23 cellular contexts compared by ENCODE assay signal in the genomic region with DNA sequence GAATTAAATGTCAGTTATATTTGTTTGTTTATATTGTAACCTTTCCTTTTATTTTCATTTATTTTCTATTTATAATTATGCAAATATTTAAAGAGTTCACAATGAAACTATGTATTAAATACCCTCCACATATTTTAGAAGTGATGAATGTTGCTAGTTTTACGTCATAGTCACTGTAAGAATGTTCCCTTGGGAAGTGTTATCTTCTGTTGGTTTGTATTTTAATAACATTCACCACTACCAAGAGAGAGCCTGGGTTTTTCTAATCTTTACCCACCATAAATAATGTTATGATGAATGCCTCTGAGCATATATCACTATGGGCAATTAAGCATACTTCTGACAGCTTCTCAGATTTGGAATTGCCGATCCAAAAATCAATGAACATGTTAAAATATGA.
A peak's percentile ranks its signal among the peaks of the same experiment; 100 is the strongest.
DNase-seq lines count a peak whose midpoint lies in the region; TF ChIP-seq lines count a peak whose summit lies in the region.
"Had no signal": no experiment of that assay in that cellular context is flagged by ENCODE, and none has a peak within 500 bp of the region (broad histone marks: within the 10 kb centered on the region; RNA-seq: fewer than 3 reads in every experiment).

No MANE protein-coding gene starts in this region.

- H3K4me3 ChIP-seq in AG09309 (ENCODE audit: control insufficient read depth, low read depth, low read length) (no peak overlapping the region), HEK293 (ENCODE audit: low read depth, low read length) (no peak overlapping the region), choroid plexus epithelial cell (ENCODE audit: low read depth, low read length) (no peak overlapping the region), mesenchymal stem cell (ENCODE audit: insufficient read depth in 1 of 2, low read depth in 1 of 2, low read length in 2 of 2) (no peak overlapping the region)
- H3K4me3 ChIP-seq: BLaER1 treated with 17β-estradiol and CSF1 and Interleukin-3, amounts not matched to agents 10 nM and 100 nM; lung; PC-9; SK-N-MC; uterus had no signal

- intact Hi-C loops in Calu3 (cut with micrococcal nuclease; ENCODE audit: unreplicated experiment) (no loop called here), head of caudate nucleus (cut with DNase I) (no loop called here)

- H3K9me3 ChIP-seq in HEK293 (ENCODE audit: control insufficient read depth, insufficient read depth, low read depth, low read length) (no peaks in the 10 kb centered on the region), mesenchymal stem cell (ENCODE audit: control insufficient read depth, low read length) (no peaks in the 10 kb centered on the region)
- H3K9me3 ChIP-seq: uterus had no signal

- no peak overlapping the region for H4K91ac ChIP-seq in mesenchymal stem cell (ENCODE audit: low read length)

- no peaks in the 10 kb centered on the region for H3K9me3 Mint-ChIP-seq in activated CD4-positive, alpha-beta memory T cell treated with anti-CD3 and anti-CD28 coated beads, Interleukin-2, amount 10 ng/mL, durations not matched to agents 7 days and 5 days
- no peaks in the 10 kb centered on the region for H3K9me3 Mint-ChIP-seq in Calu3 (ENCODE audit: low read depth, unreplicated experiment)
- H3K9me3 Mint-ChIP-seq: dendritic cell treated with granulocyte-macrophage colony-stimulating factor and Interleukin-4, amounts not matched to agents 40 ng/mL and 50 ng/mL, for 4 days had no signal

- H3K27ac ChIP-seq in HEK293 (ENCODE audit: extremely low read depth, low read depth, low read length), result no peak overlapping the region
- H3K27ac ChIP-seq in mesenchymal stem cell (ENCODE audit: low read length, poor library complexity, severe bottlenecking), result no peak overlapping the region
- H3K27ac ChIP-seq: BLaER1 treated with 17β-estradiol and CSF1 and Interleukin-3, amounts not matched to agents 10 nM and 100 nM; parathyroid adenoma; PC-9; SK-N-MC; uterus had no signal

- no peak overlapping the region for H3K4me3 Mint-ChIP-seq in activated CD4-positive, alpha-beta memory T cell treated with anti-CD3 and anti-CD28 coated beads, Interleukin-2, amount 10 ng/mL, durations not matched to agents 7 days and 5 days
- no peak overlapping the region for H3K4me3 Mint-ChIP-seq in Calu3 (ENCODE audit: low read depth, unreplicated experiment)
- H3K4me3 Mint-ChIP-seq: dendritic cell treated with granulocyte-macrophage colony-stimulating factor and Interleukin-4, amounts not matched to agents 40 ng/mL and 50 ng/mL, for 4 days had no signal

- H3K36me3 Mint-ChIP-seq in activated CD4-positive, alpha-beta memory T cell treated with anti-CD3 and anti-CD28 coated beads, Interleukin-2, amount 10 ng/mL, durations not matched to agents 7 days and 5 days (ENCODE audit: low read depth), result no peaks in the 10 kb centered on the region
- H3K36me3 Mint-ChIP-seq in Calu3 (ENCODE audit: insufficient read depth, unreplicated experiment), result no peaks in the 10 kb centered on the region

- H3K36me3 ChIP-seq in HEK293 (ENCODE audit: control insufficient read depth in 2 of 2, insufficient read depth in 1 of 2, low read length in 2 of 2), result no peaks in the 10 kb centered on the region
- no peaks in the 10 kb centered on the region for H3K36me3 ChIP-seq in mesenchymal stem cell (ENCODE audit: control insufficient read depth in 1 of 2, insufficient read depth in 2 of 2, low read depth in 1 of 2, low read length in 2 of 2)
- H3K36me3 ChIP-seq: BLaER1 treated with 17β-estradiol and CSF1 and Interleukin-3, amounts not matched to agents 10 nM and 100 nM; uterus had no signal

- no peak overlapping the region for H3K14ac ChIP-seq in mesenchymal stem cell (ENCODE audit: low read length in 2 of 2)

- 53% methylated on average over 1 of the region's 2 CpGs for WGBS in mesenchymal stem cell

- peaks cover 64% of the 10 kb centered on the region for H3K27me3 Mint-ChIP-seq in activated CD4-positive, alpha-beta memory T cell treated with anti-CD3 and anti-CD28 coated beads, Interleukin-2, amount 10 ng/mL, durations not matched to agents 7 days and 5 days
- H3K27me3 Mint-ChIP-seq in Calu3 (ENCODE audit: unreplicated experiment), result peaks cover 73% of the 10 kb centered on the region

- H3K4me1 ChIP-seq in HEK293 (ENCODE audit: control insufficient read depth, insufficient read depth, low read length), result no peaks in the 10 kb centered on the region
- peaks cover 3% of the 10 kb centered on the region for H3K4me1 ChIP-seq in mesenchymal stem cell (ENCODE audit: control insufficient read depth, insufficient read depth, low read depth, low read length)
- H3K4me1 ChIP-seq: parathyroid adenoma, uterus had no signal

- peaks cover 0 to 49% of the 10 kb centered on the region in 2 experiments for H3K27me3 ChIP-seq in mesenchymal stem cell (ENCODE audit: control insufficient read depth in 1 of 2, insufficient read depth in 1 of 2, low read length in 2 of 2)
- H3K27me3 ChIP-seq: BLaER1 treated with 17β-estradiol and CSF1 and Interleukin-3, amounts not matched to agents 10 nM and 100 nM had no signal

- no peak overlapping the region for H2AK5ac ChIP-seq in mesenchymal stem cell (ENCODE audit: low read length, severe bottlenecking)

- no peak overlapping the region for H3K27ac Mint-ChIP-seq in activated CD4-positive, alpha-beta memory T cell treated with anti-CD3 and anti-CD28 coated beads, Interleukin-2, amount 10 ng/mL, durations not matched to agents 7 days and 5 days
- H3K27ac Mint-ChIP-seq in Calu3 (ENCODE audit: unreplicated experiment), result no peak overlapping the region
- H3K27ac Mint-ChIP-seq: dendritic cell treated with granulocyte-macrophage colony-stimulating factor and Interleukin-4, amounts not matched to agents 40 ng/mL and 50 ng/mL, for 4 days had no signal

- H3K4ac ChIP-seq in mesenchymal stem cell (ENCODE audit: low read depth in 1 of 2, low read length in 2 of 2), result no peak overlapping the region

- no peak overlapping the region for H2BK5ac ChIP-seq in mesenchymal stem cell (ENCODE audit: low read depth, low read length, poor library complexity, severe bottlenecking)

- H2BK15ac ChIP-seq in mesenchymal stem cell (ENCODE audit: low read depth, poor library complexity, severe bottlenecking), result no peak overlapping the region

- H3K79me1 ChIP-seq in mesenchymal stem cell (replicated peaks; ENCODE audit: low read length, poor library complexity, severe bottlenecking), result no peaks in the 10 kb centered on the region

- BruUV-seq in Calu3 (replicated peaks; lab: Mats Ljungman, UMichigan), result no TSS peak

- DNase-seq in AG09309 (ENCODE audit: low read depth) (peak; percentile 10), choroid plexus epithelial cell (ENCODE audit: low read depth) (peak; percentile 94), mesenchymal stem cell (peak; percentile 79), Calu3 (no peak), head of caudate nucleus (no peak)
- DNase-seq in activated CD4-positive, alpha-beta memory T cell treated with anti-CD3 and anti-CD28 coated beads, Interleukin-2, amount 10 ng/mL, durations not matched to agents 7 days and 5 days, result no peak
- no peak for DNase-seq in activated CD4-positive, alpha-beta T cell treated with anti-CD3 and anti-CD28 coated beads for 48 hours
- DNase-seq: activated effector memory CD4-positive, alpha-beta T cell treated with Interleukin-2 at 50 U/mL for 16 hours; amygdala; glutamatergic neuron; NCI-H1436; NCI-H2171; PC-9; stimulated activated CD4-positive, alpha-beta T cell treated with anti-CD3 and anti-CD28 coated beads, Interleukin-4, amount 100 ng/mL, for 1 hour; substantia nigra; T1000; uterus had no signal

- no peaks in the 10 kb centered on the region for H3K4me1 Mint-ChIP-seq in activated CD4-positive, alpha-beta memory T cell treated with anti-CD3 and anti-CD28 coated beads, Interleukin-2, amount 10 ng/mL, durations not matched to agents 7 days and 5 days
- H3K4me1 Mint-ChIP-seq in Calu3 (ENCODE audit: low read depth, unreplicated experiment), result no peaks in the 10 kb centered on the region

- H2BK12ac ChIP-seq in mesenchymal stem cell (ENCODE audit: low read length in 2 of 2), result no peak overlapping the region

- H4K8ac ChIP-seq in mesenchymal stem cell (ENCODE audit: low read length), result no peak overlapping the region

- H2BK120ac ChIP-seq in mesenchymal stem cell (ENCODE audit: low read depth, low read length), result no peak overlapping the region

- H3K23ac ChIP-seq in mesenchymal stem cell (ENCODE audit: low read length in 2 of 2), result no peak overlapping the region

- CTCF ChIA-PET in HEK293 (lab: Yijun Ruan, JAX), result no interaction called here
- CTCF ChIA-PET in activated CD4-positive, alpha-beta memory T cell treated with anti-CD3 and anti-CD28 coated beads, Interleukin-2, amount 10 ng/mL, durations not matched to agents 7 days and 5 days (lab: Charles Lee), result no interaction called here
- CTCF ChIA-PET in Calu3 (lab: Charles Lee), result no interaction called here

- H2AFZ ChIP-seq in mesenchymal stem cell (ENCODE audit: low read depth, low read length), result no peak overlapping the region
- H2AFZ ChIP-seq: parathyroid adenoma, PC-9 had no signal

- no peak overlapping the region for H3K18ac ChIP-seq in mesenchymal stem cell (ENCODE audit: low read depth in 1 of 2, low read length in 2 of 2)

- no peak overlapping the region for H3K4me2 ChIP-seq in mesenchymal stem cell (ENCODE audit: low read length, poor library complexity, severe bottlenecking)
- H3K4me2 ChIP-seq: BLaER1 treated with 17β-estradiol and CSF1 and Interleukin-3, amounts not matched to agents 10 nM and 100 nM; PC-9 had no signal

- H3K9ac ChIP-seq in mesenchymal stem cell (ENCODE audit: low read length), result no peak overlapping the region
- H3K9ac ChIP-seq: BLaER1 treated with 17β-estradiol and CSF1 and Interleukin-3, amounts not matched to agents 10 nM and 100 nM; parathyroid adenoma had no signal

- no peak for TF ChIP-seq CTCF in AG09309 (IDR thresholded peaks at IDR 0.05; ENCODE audit: control insufficient read depth, insufficient read depth, low read depth, low read length, missing control alignments)
- TF ChIP-seq CTCF in HEK293 (tag by site-specific recombination; IDR thresholded peaks at IDR 0.05), result no peak
- TF ChIP-seq CTCF in choroid plexus epithelial cell (conservative IDR thresholded peaks at IDR 0.05; ENCODE audit: low read depth, low read length), result no peak
- no peak for TF ChIP-seq CTCF in Calu3 (IDR thresholded peaks at IDR 0.05; ENCODE audit: unreplicated experiment)

- POLR2A ChIA-PET in HEK293 (lab: Yijun Ruan, JAX), result no interaction called here
- POLR2A ChIA-PET in activated CD4-positive, alpha-beta memory T cell treated with anti-CD3 and anti-CD28 coated beads, Interleukin-2, amount 10 ng/mL, durations not matched to agents 7 days and 5 days (lab: Charles Lee), result no interaction called here

TF ChIP-seq in HEK293, 187 proteins besides CTCF, POLR2A, EP300 and RAD21 (continues in another document):
- TF ChIP-seq SP7 (tag by site-specific recombination; IDR thresholded peaks at IDR 0.05) (peak; percentile 33; the same call in 1 of the 2 replicates), ZBTB21 (tag by site-specific recombination; IDR thresholded peaks at IDR 0.05) (no peak)

Comparison
In these comparisons a context has a peak if more than half of its experiments do, and no peak if none do; other contexts are left out.
1. DNase-seq: peak in AG09309 (single experiment), choroid plexus epithelial cell (single experiment) and mesenchymal stem cell (single experiment); none in activated CD4-positive, alpha-beta memory T cell treated with anti-CD3 and anti-CD28 coated beads, Interleukin-2, amount 10 ng/mL, durations not matched to agents 7 days and 5 days (single experiment), Calu3 (single experiment), activated CD4-positive, alpha-beta T cell treated with anti-CD3 and anti-CD28 coated beads for 48 hours (single experiment) and head of caudate nucleus (0 of 42).